ENCODE assay signal across 8 cellular contexts in the genomic region with DNA sequence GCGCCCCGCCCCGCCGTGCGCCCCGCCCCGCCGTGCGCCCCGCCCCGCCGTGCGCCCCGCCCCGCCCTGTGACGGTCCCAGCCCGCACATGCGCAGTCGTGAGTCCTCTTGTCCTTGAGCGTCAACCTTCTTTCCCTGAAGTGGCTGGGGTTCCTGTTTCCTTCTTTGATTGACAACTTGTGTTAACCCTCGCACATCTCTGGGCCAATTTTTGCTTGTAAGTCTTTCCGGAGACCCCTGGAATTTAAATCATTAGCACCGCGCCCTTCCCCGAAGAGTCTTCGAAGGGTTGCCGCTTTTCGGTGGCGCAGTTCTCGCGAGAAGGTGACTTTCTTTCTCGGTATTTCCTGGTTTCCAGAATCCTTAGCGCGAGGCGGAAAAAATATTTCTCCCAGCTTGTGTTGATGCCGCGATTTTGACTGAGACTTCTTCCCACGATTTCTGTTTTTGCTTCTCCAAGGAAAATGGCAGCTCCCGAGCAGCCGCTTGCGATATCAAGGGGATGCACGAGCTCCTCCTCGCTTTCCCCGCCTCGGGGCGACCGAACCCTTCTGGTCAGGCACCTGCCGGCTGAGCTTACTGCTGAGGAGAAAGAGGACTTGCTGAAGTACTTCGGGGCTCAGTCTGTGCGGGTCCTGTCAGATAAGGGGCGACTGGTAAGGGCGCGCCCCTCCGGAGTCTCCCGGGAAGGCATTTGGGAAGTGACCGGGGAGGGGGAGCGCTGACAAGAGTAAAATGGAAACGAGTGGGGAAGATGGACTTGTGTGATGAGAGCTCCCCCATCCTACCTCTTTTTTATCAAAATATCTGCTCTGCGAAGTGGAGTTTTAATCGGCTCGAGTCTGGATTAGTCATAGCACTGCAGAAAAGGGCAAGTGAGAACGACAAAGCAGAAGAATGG. TPM values are rescaled to one million over a fixed set of nuclear protein-coding genes. Genes with fewer than 3 reads are reported as not detected.
A peak's percentile ranks its signal among the peaks of the same experiment; 100 is the strongest.
DNase-seq lines count a peak whose midpoint lies in the region; ATAC-seq and FAIRE-seq lines count a peak whose summit lies in the region.

Gene RNPC3, plus strand, starts transcription at position 93 of the 901 bp plus-strand sequence. Its CDS starts 372 bp downstream, at position 465.

- H3K9ac ChIP-seq in NT2/D1 (ENCODE audit: insufficient read length, low read depth), result peak within 1 kb of the TSS; percentile 89

- H3K4me1 ChIP-seq in NT2/D1 (ENCODE audit: insufficient read depth, insufficient read length) (no peaks in the 10 kb centered on the region), mesodermal cell (ENCODE audit: control insufficient read depth, insufficient read depth, low read length, poor library complexity, severe bottlenecking) (no peaks in the 10 kb centered on the region)

- H3K27ac ChIP-seq in mesodermal cell (ENCODE audit: low read depth, low read length, severe bottlenecking), result peak within 1 kb of the TSS; percentile 93

- DNase-seq in COR-L47 (lab: John Stamatoyannopoulos, UW) (peak; percentile 84), HUDEP-2 (lab: John Stamatoyannopoulos, UW; ENCODE audit: unreplicated experiment in 76 of 76) (peak in 74 of 76 experiments; percentile 18 to 91 (median 72)), NT2/D1 (ENCODE audit: low read depth, low spot score) (peak; percentile 66)
- DNase-seq in activated CD8-positive, alpha-beta memory T cell treated with anti-CD3 and anti-CD28 coated beads, Interleukin-2, amount 50 U/mL, for 1 hour (ENCODE audit: extremely low read depth), result peak; percentile 84
- peak; percentile 65 to 73 for DNase-seq in stimulated activated CD8-positive, alpha-beta memory T cell treated with anti-CD3 and anti-CD28 coated beads, Interleukin-15, amount 100 ng/mL, for 4 hours (ENCODE audit: low read depth in 2 of 2)

- H3K4me3 ChIP-seq in NT2/D1 (ENCODE audit: insufficient read length, low read depth), result peak within 1 kb of the TSS; percentile 93
- H3K4me3 ChIP-seq in mesodermal cell (ENCODE audit: extremely low read depth, insufficient read depth, low read length, poor library complexity, severe bottlenecking), result peak within 1 kb of the TSS; percentile 74

- H3K36me3 ChIP-seq in NT2/D1 (ENCODE audit: insufficient read depth, insufficient read length, low read length) (peaks cover 24% of the 10 kb centered on the region), mesodermal cell (ENCODE audit: control insufficient read depth, insufficient read depth, low read length) (peaks cover 16% of the 10 kb centered on the region)

- ATAC-seq in GM21381 (IDR thresholded peaks at IDR 0.05; ENCODE audit: unreplicated experiment), result peak; percentile 74

- WGBS in mesodermal cell (ENCODE audit: insufficient coverage in 2 of 2), 2 experiments, result 0% methylated on average over 33 to 40 of the region's 62 CpGs

- H3K27me3 ChIP-seq in NT2/D1 (ENCODE audit: insufficient read depth, insufficient read length), result no peaks in the 10 kb centered on the region

- peak; percentile 59 for FAIRE-seq in endometrium (lab: Jason Lieb, UNC)

- H3K9me3 ChIP-seq in NT2/D1 (ENCODE audit: insufficient read depth, low read length) (peaks cover 7% of the 10 kb centered on the region; the same call in 1 of the 2 replicates), mesodermal cell (ENCODE audit: control insufficient read depth, low read length) (no peaks in the 10 kb centered on the region)

RNA-seq across cellular contexts. Expression of gene RNPC3, which starts in this region (rescaled TPM):
- 16.2 TPM for polyA plus RNA-seq in mesodermal cell (2013, experiment 1 of 2)
- polyA plus RNA-seq in mesodermal cell (2013, experiment 2 of 2), result 15.3 TPM

Comparison
In these comparisons a context has a peak if more than half of its experiments do, and no peak if none do; other contexts are left out.
1. Peak in every context shown above with its lines: DNase-seq, ATAC-seq, H3K4me3 ChIP-seq and H3K27ac ChIP-seq.